In genomic region chr15:72140088-72140487, GRCh38 we compare ENCODE assay signal across 18 cellular contexts. TPM values are rescaled to one million over a fixed set of nuclear protein-coding genes. Genes with fewer than 3 reads are reported as not detected.
DNase-seq lines count a peak whose midpoint lies in the region; ATAC-seq and TF ChIP-seq lines count a peak whose summit lies in the region.
"Had no signal": no experiment of that assay in that cellular context is flagged by ENCODE, and none has a peak within 500 bp of the region (broad histone marks: within the 10 kb centered on the region; RNA-seq: fewer than 3 reads in every experiment).

No MANE protein-coding gene starts in this region.

- intact Hi-C loops in heart left ventricle (cut with DNase I) (no loop called here), Right ventricle myocardium inferior (cut with DNase I) (no loop called here), right cardiac atrium (cut with DNase I) (no loop called here)
- intact Hi-C loops in naive thymus-derived CD4-positive, alpha-beta T cell (cut with micrococcal nuclease): no loop called here

- H3K4me3 ChIP-seq in heart left ventricle (no peak overlapping the region), SK-N-MC (no peak overlapping the region), right cardiac atrium (ENCODE audit: low read length) (no peak overlapping the region)
- no peak overlapping the region for H3K4me3 ChIP-seq in naive thymus-derived CD4-positive, alpha-beta T cell (ENCODE audit: low read length)
- H3K4me3 ChIP-seq: A549 had no signal

- TF ChIP-seq POLR2A in heart left ventricle (IDR thresholded peaks at IDR 0.05): no peak

- H3K27ac ChIP-seq in heart left ventricle (peak overlapping the region in 10 of 12 donors; percentile 38 to 77 (median 65)), SK-N-MC (peak overlapping the region; percentile 32; the same call in 1 of the 2 replicates), right cardiac atrium (ENCODE audit: low read length) (peak overlapping the region; percentile 33)
- no peak overlapping the region for H3K27ac ChIP-seq in naive thymus-derived CD4-positive, alpha-beta T cell (ENCODE audit: low read depth, low read length)
- H3K27ac ChIP-seq: A549, C4-2B had no signal

- H3K27me3 Mint-ChIP-seq in stimulated activated memory B cell treated with anti-CD40 and anti-IgM and Interleukin-4, amounts not matched to agents 10 μg/mL and 1 μg/mL and 100 μg/mL, for 72 hours: no peaks in the 10 kb centered on the region
- peaks cover 0 to 2% (median 0%) of the 10 kb centered on the region in 5 donors for H3K27me3 Mint-ChIP-seq in naive thymus-derived CD4-positive, alpha-beta T cell
- H3K27me3 Mint-ChIP-seq: CD4-positive, alpha-beta T cell had no signal

- H3K4me3 Mint-ChIP-seq in stimulated activated memory B cell treated with anti-CD40 and anti-IgM and Interleukin-4, amounts not matched to agents 10 μg/mL and 1 μg/mL and 100 μg/mL, for 72 hours: no peak overlapping the region
- H3K4me3 Mint-ChIP-seq in naive thymus-derived CD4-positive, alpha-beta T cell: no peak overlapping the region
- H3K4me3 Mint-ChIP-seq: CD4-positive, alpha-beta T cell had no signal

- TF ChIP-seq CTCF in heart left ventricle (IDR thresholded peaks at IDR 0.05): no peak

- no peaks in the 10 kb centered on the region for H3K36me3 Mint-ChIP-seq in stimulated activated memory B cell treated with anti-CD40 and anti-IgM and Interleukin-4, amounts not matched to agents 10 μg/mL and 1 μg/mL and 100 μg/mL, for 72 hours
- H3K36me3 Mint-ChIP-seq in naive thymus-derived CD4-positive, alpha-beta T cell: peaks cover 0 to 4% (median 0%) of the 10 kb centered on the region in 5 donors

- ATAC-seq in heart left ventricle: peak in 2 of 4 donors; percentile 18 to 29
- no peak for ATAC-seq in Right ventricle myocardium inferior
- ATAC-seq in right cardiac atrium: no peak
- ATAC-seq in stimulated activated memory B cell treated with anti-CD40 and anti-IgM and Interleukin-4, amounts not matched to agents 10 μg/mL and 1 μg/mL and 100 μg/mL, for 72 hours: no peak
- no peak for ATAC-seq in naive thymus-derived CD4-positive, alpha-beta T cell
- ATAC-seq: A549, HCT116 had no signal

- no peak overlapping the region for H3K9ac ChIP-seq in SK-N-MC (ENCODE audit: insufficient read length)

- WGBS in heart left ventricle, 4 donors: 60 to 72% (median 70%) methylated on average over 3 of the region's 3 CpGs
- WGBS in right cardiac atrium: 82% methylated on average over 3 of the region's 3 CpGs

- peaks cover 15% of the 10 kb centered on the region for H3K4me1 Mint-ChIP-seq in stimulated activated memory B cell treated with anti-CD40 and anti-IgM and Interleukin-4, amounts not matched to agents 10 μg/mL and 1 μg/mL and 100 μg/mL, for 72 hours
- H3K4me1 Mint-ChIP-seq in naive thymus-derived CD4-positive, alpha-beta T cell: peaks cover 0 to 5% (median 0%) of the 10 kb centered on the region in 7 donors

- H3K27ac Mint-ChIP-seq in stimulated activated memory B cell treated with anti-CD40 and anti-IgM and Interleukin-4, amounts not matched to agents 10 μg/mL and 1 μg/mL and 100 μg/mL, for 72 hours: peak overlapping the region; percentile 86
- H3K27ac Mint-ChIP-seq in naive thymus-derived CD4-positive, alpha-beta T cell: no peak overlapping the region
- H3K27ac Mint-ChIP-seq: CD4-positive, alpha-beta T cell had no signal

- DNase-seq in heart left ventricle: no peak
- no peak for DNase-seq in Right ventricle myocardium inferior (ENCODE audit: missing footprints)
- DNase-seq in SK-N-MC (ENCODE audit: low read depth, low spot score): no peak
- no peak for DNase-seq in right cardiac atrium
- no peak for DNase-seq in stimulated activated CD4-positive, alpha-beta T cell treated with anti-CD3 and anti-CD28 coated beads, Interleukin-2, amount 100 ng/mL, for 48 hours
- no peak for DNase-seq in naive thymus-derived CD4-positive, alpha-beta T cell
- DNase-seq: AML-193; CD4-positive, alpha-beta T cell; DMS153; DMS79; GDM1; GOT3; H7 had no signal

- H3K36me3 ChIP-seq in heart left ventricle (peaks cover 0 to 8% (median 0%) of the 10 kb centered on the region in 9 donors), SK-N-MC (ENCODE audit: insufficient read depth, low read length) (no peaks in the 10 kb centered on the region)
- no peaks in the 10 kb centered on the region for H3K36me3 ChIP-seq in naive thymus-derived CD4-positive, alpha-beta T cell (ENCODE audit: control insufficient read depth in 2 of 3, insufficient read depth in 3 of 3, low read length in 3 of 3)

- H3K27me3 ChIP-seq in heart left ventricle (no peaks in the 10 kb centered on the region), right cardiac atrium (ENCODE audit: control insufficient read depth, insufficient read depth) (no peaks in the 10 kb centered on the region)
- no peaks in the 10 kb centered on the region for H3K27me3 ChIP-seq in naive thymus-derived CD4-positive, alpha-beta T cell (ENCODE audit: control insufficient read depth in 2 of 2, insufficient read depth in 2 of 2, low read length in 2 of 2)

- H3K9me3 ChIP-seq in heart left ventricle (no peaks in the 10 kb centered on the region), SK-N-MC (ENCODE audit: low read depth, low read length) (no peaks in the 10 kb centered on the region), right cardiac atrium (ENCODE audit: control insufficient read depth, low read length) (no peaks in the 10 kb centered on the region)
- no peaks in the 10 kb centered on the region for H3K9me3 ChIP-seq in naive thymus-derived CD4-positive, alpha-beta T cell (ENCODE audit: control insufficient read depth in 2 of 3, low read length in 3 of 3)
- H3K9me3 ChIP-seq: A549 had no signal

- POLR2A ChIA-PET in naive thymus-derived CD4-positive, alpha-beta T cell (lab: Charles Lee): interaction anchor here (0.6 kb wide), 2 partner anchors 26 to 92 kb away, joined by 3 to 4 read pairs; no protein-coding TSS in a partner anchor

- no peaks in the 10 kb centered on the region for H3K9me3 Mint-ChIP-seq in stimulated activated memory B cell treated with anti-CD40 and anti-IgM and Interleukin-4, amounts not matched to agents 10 μg/mL and 1 μg/mL and 100 μg/mL, for 72 hours
- no peaks in the 10 kb centered on the region for H3K9me3 Mint-ChIP-seq in naive thymus-derived CD4-positive, alpha-beta T cell
- H3K9me3 Mint-ChIP-seq: CD4-positive, alpha-beta T cell had no signal

- CTCF ChIA-PET in naive thymus-derived CD4-positive, alpha-beta T cell (lab: Charles Lee): no interaction called here

- H3K4me1 ChIP-seq in heart left ventricle (peaks cover 0 to 30% (median 5%) of the 10 kb centered on the region in 12 donors), right cardiac atrium (ENCODE audit: control insufficient read depth, insufficient read depth, low read length) (peaks cover 2% of the 10 kb centered on the region)
- H3K4me1 ChIP-seq in naive thymus-derived CD4-positive, alpha-beta T cell (ENCODE audit: control insufficient read depth in 2 of 2, insufficient read depth in 2 of 2, low read length in 2 of 2): no peaks in the 10 kb centered on the region

RNA-seq across cellular contexts. Expression of gene SENP8, which starts 21.9 kb away (rescaled TPM):
- total RNA-seq in heart left ventricle (1 to 10 TPM; 2.9 to 7.6 (median 5.3) TPM), Right ventricle myocardium inferior (5.9 TPM), right cardiac atrium (1 to 10 TPM; 3.6 to 5.3 (median 4.7) TPM)
- polyA plus RNA-seq in heart left ventricle (1 to 10 TPM; 2.1 to 3.1 TPM), right cardiac atrium (3.6 TPM)
- total RNA-seq in naive thymus-derived CD4-positive, alpha-beta T cell: 1 to 10 TPM in 3 of 5 experiments, under 1 TPM in 2; 0.34 to 1.6 (median 1.4) TPM
- 1 to 10 TPM; 1.2 TPM for polyA plus RNA-seq in naive thymus-derived CD4-positive, alpha-beta T cell

RNA-seq across cellular contexts. Expression of gene MYO9A, which starts 22.1 kb away (rescaled TPM):
- total RNA-seq in heart left ventricle (10 to 100 TPM; 23.9 to 33.9 (median 30.6) TPM), Right ventricle myocardium inferior (27.5 TPM), right cardiac atrium (10 to 100 TPM; 32.8 to 35.8 (median 34.7) TPM)
- polyA plus RNA-seq in heart left ventricle (10 to 100 TPM in 1 of 2 donors, 1 to 10 TPM in 1; 3.2 to 10.9 TPM), right cardiac atrium (4.9 TPM)
- 10 to 100 TPM; 21.6 to 53.3 (median 29.7) TPM for total RNA-seq in naive thymus-derived CD4-positive, alpha-beta T cell
- polyA plus RNA-seq in naive thymus-derived CD4-positive, alpha-beta T cell: 10 to 100 TPM in 1 of 2 donors, 1 to 10 TPM in 1; 8.4 to 20.7 TPM

RNA-seq across cellular contexts. Expression of gene GRAMD2A, which starts 57.5 kb away (rescaled TPM):
- total RNA-seq in heart left ventricle: under 1 TPM in 1 of 9 donors, not detected in 8; 0.45 TPM
- polyA plus RNA-seq in heart left ventricle: under 1 TPM in 1 of 2 donors, not detected in 1; 0.03 TPM
- total RNA-seq in Right ventricle myocardium inferior: not detected
- under 1 TPM in 3 of 4 donors, not detected in 1; 0.40 to 0.71 (median 0.48) TPM for total RNA-seq in right cardiac atrium
- 0.14 TPM for polyA plus RNA-seq in right cardiac atrium
- total RNA-seq in naive thymus-derived CD4-positive, alpha-beta T cell: not detected
- polyA plus RNA-seq in naive thymus-derived CD4-positive, alpha-beta T cell: not detected
- total RNA-seq: CD4-positive, alpha-beta T cell; Daoy had no signal
